ENCODE assay signal across 32 cellular contexts in the genomic region with DNA sequence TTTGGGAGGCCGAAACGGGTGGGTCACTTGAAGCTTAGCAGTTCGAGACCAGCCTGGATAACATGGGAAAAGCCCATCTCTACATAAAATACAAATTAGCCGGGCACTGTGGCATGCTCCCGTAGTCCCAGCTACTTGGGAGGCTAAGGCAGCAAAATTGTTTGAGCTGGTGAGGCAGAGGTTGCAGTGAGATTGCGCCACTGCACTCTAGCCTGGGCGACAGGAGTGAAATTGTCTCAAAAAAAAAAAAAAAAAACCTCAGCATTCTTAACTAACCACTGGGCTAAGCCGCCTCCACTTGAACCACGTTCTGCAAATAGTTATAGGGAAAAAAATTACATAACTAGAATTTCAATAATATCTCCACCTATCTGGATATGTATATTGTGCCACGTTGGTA. TPM values are rescaled to one million over a fixed set of nuclear protein-coding genes. Genes with fewer than 3 reads are reported as not detected.
"Had no signal": no experiment of that assay in that cellular context is flagged by ENCODE, and none has a peak within 500 bp of the region (broad histone marks: within the 10 kb centered on the region; RNA-seq: fewer than 3 reads in every experiment).

No MANE protein-coding gene starts in this region.

- H3K27ac ChIP-seq: ovary, right lobe of liver, testis, vagina had no signal

- H3K36me3 Mint-ChIP-seq: activated naive CD4-positive, alpha-beta T cell treated with anti-CD3 and anti-CD28 coated beads, Interleukin-2, amount 50 U/mL, for 24 hours; mesothelial cell of epicardium; naive B cell; type B pancreatic cell had no signal

- H3K4me1 ChIP-seq: testis had no signal

- H3K4me3 ChIP-seq: ovary, right lobe of liver, testis, vagina had no signal

- DNase-seq: activated B cell treated with CpG ODN at 0.5 μM for 24 hours; activated CD4-positive, alpha-beta T cell treated with anti-CD3 and anti-CD28 coated beads, Interleukin-2, amount 50 U/mL, for 1 hour; activated CD8-positive, alpha-beta T cell treated with anti-CD3 and anti-CD28 coated beads for 36 hours; activated naive CD8-positive, alpha-beta T cell treated with anti-CD3 and anti-CD28 coated beads, Interleukin-2, amount 50 U/mL, for 24 hours; activated T-cell treated with anti-CD3 and anti-CD28 coated beads, Interleukin-2, amount 50 U/mL, for 48 hours; amygdala; caudate nucleus; cortex of kidney; endodermal cell; head of caudate nucleus; hypothalamus; left cardiac atrium; naive B cell; nephron progenitor cell; ovary; right lobe of liver; stimulated activated CD4-positive, alpha-beta T cell treated with anti-CD3 and anti-CD28 coated beads, Interleukin-12 subunit alpha, Interleukin-12 subunit beta, amount 100 ng/mL, for 4 hours; stimulated activated CD4-positive, alpha-beta T cell treated with anti-CD3 and anti-CD28 coated beads, Interleukin-4, amount 100 ng/mL, for 1 hour; stimulated activated naive CD8-positive, alpha-beta T cell treated with anti-CD3 and anti-CD28 coated beads, Interleukin-15, Interleukin-2, amounts not matched to agents 100 U/mL and 50 U/mL, for 24 hours; T-helper 2 cell; testis had no signal

- H3K27ac Mint-ChIP-seq: activated B cell treated with CpG ODN at 0.5 μM for 24 hours; activated CD8-positive, alpha-beta T cell treated with anti-CD3 and anti-CD28 coated beads for 36 hours; activated naive CD4-positive, alpha-beta T cell treated with anti-CD3 and anti-CD28 coated beads, Interleukin-2, amount 50 U/mL, for 24 hours; activated naive CD8-positive, alpha-beta T cell treated with anti-CD3 and anti-CD28 coated beads, Interleukin-2, amount 50 U/mL, for 24 hours; activated T-helper 2 cell treated with anti-CD3 and anti-CD28 coated beads, Interferon-gamma antibody, Interleukin-2, Interleukin-4, amounts not matched to agents 10 μg/mL and 5 μg/mL and 100 μg/mL, durations not matched to agents 14 hours and 24 hours and 36 hours; endodermal cell; mesothelial cell of epicardium; nephron progenitor cell; progenitor cell of endocrine pancreas; type B pancreatic cell had no signal

- ATAC-seq: activated CD8-positive, alpha-beta T cell treated with anti-CD3 and anti-CD28 coated beads for 36 hours; activated naive CD8-positive, alpha-beta T cell treated with anti-CD3 and anti-CD28 coated beads, Interleukin-2, amount 50 U/mL, for 24 hours; esophagus mucosa; left cardiac atrium; right lobe of liver; stimulated activated naive CD8-positive, alpha-beta T cell treated with anti-CD3 and anti-CD28 coated beads, Interleukin-15, Interleukin-2, amounts not matched to agents 100 U/mL and 50 U/mL, for 24 hours had no signal

- H3K9me3 Mint-ChIP-seq: activated B cell treated with CpG ODN at 0.5 μM for 24 hours; activated CD8-positive, alpha-beta T cell treated with anti-CD3 and anti-CD28 coated beads for 36 hours; activated naive CD4-positive, alpha-beta T cell treated with anti-CD3 and anti-CD28 coated beads, Interleukin-2, amount 50 U/mL, for 24 hours; activated naive CD8-positive, alpha-beta T cell treated with anti-CD3 and anti-CD28 coated beads, Interleukin-2, amount 50 U/mL, for 24 hours; activated T-helper 2 cell treated with anti-CD3 and anti-CD28 coated beads, Interferon-gamma antibody, Interleukin-2, Interleukin-4, amounts not matched to agents 10 μg/mL and 5 μg/mL and 100 μg/mL, durations not matched to agents 14 hours and 24 hours and 36 hours; endodermal cell; mesothelial cell of epicardium; nephron progenitor cell; type B pancreatic cell had no signal

- H3K4me3 Mint-ChIP-seq: activated B cell treated with CpG ODN at 0.5 μM for 24 hours; activated CD8-positive, alpha-beta T cell treated with anti-CD3 and anti-CD28 coated beads for 36 hours; activated naive CD4-positive, alpha-beta T cell treated with anti-CD3 and anti-CD28 coated beads, Interleukin-2, amount 50 U/mL, for 24 hours; activated naive CD8-positive, alpha-beta T cell treated with anti-CD3 and anti-CD28 coated beads, Interleukin-2, amount 50 U/mL, for 24 hours; mesothelial cell of epicardium had no signal

- H3K27me3 ChIP-seq: ovary, testis had no signal

- H3K9me3 ChIP-seq: ovary, right lobe of liver, testis, vagina had no signal

- H3K36me3 ChIP-seq: ovary, right lobe of liver, vagina had no signal

RNA-seq across cellular contexts. Expression of a gene that starts 2.3 kb away (rescaled TPM):
- total RNA-seq: activated B cell treated with CpG ODN at 0.5 μM for 24 hours; activated CD8-positive, alpha-beta T cell treated with anti-CD3 and anti-CD28 coated beads for 36 hours; activated T-helper 2 cell treated with anti-CD3 and anti-CD28 coated beads, Interferon-gamma antibody, Interleukin-2, Interleukin-4, amounts not matched to agents 10 μg/mL and 5 μg/mL and 100 μg/mL, durations not matched to agents 14 hours and 24 hours and 36 hours; chondrocyte; esophagus mucosa; left cardiac atrium; liver; ovary; renal cortical epithelial cell; right lobe of liver; vagina had no signal
- polyA plus RNA-seq: keratinocyte, liver, ovary had no signal
